16 cellular contexts compared by ENCODE assay signal in genomic region chr13:101527130-101527529, GRCh38.
DNase-seq lines count a peak whose midpoint lies in the region; ATAC-seq, FAIRE-seq and TF ChIP-seq lines count a peak whose summit lies in the region.
"Had no signal": no experiment of that assay in that cellular context is flagged by ENCODE, and none has a peak within 500 bp of the region (broad histone marks: within the 10 kb centered on the region; RNA-seq: fewer than 3 reads in every experiment).

No MANE protein-coding gene starts in this region.

- no peak overlapping the region for H3K4me2 ChIP-seq in IMR-90 (ENCODE audit: low read depth, low read length)
- no peak overlapping the region for H3K4me2 ChIP-seq in keratinocyte (ENCODE audit: control insufficient read depth, extremely low read depth, insufficient read depth, low read depth, low read length)
- H3K4me2 ChIP-seq: GM23338 had no signal

- H3K27ac ChIP-seq in IMR-90 (ENCODE audit: insufficient read depth, low read length) (no peak overlapping the region), brain microvascular endothelial cell (no peak overlapping the region), keratinocyte (ENCODE audit: control insufficient read depth, insufficient read depth, low read length) (no peak overlapping the region)
- H3K27ac ChIP-seq: C4-2B had no signal

- H2BK20ac ChIP-seq in IMR-90 (ENCODE audit: low read depth, low read length): no peak overlapping the region

- H3K9me3 ChIP-seq in IMR-90 (ENCODE audit: control insufficient read depth, insufficient read depth, low read length) (no peaks in the 10 kb centered on the region), keratinocyte (ENCODE audit: control insufficient read depth, low read depth, low read length) (no peaks in the 10 kb centered on the region)

- H3K4me1 Mint-ChIP-seq in MCF 10A (ENCODE audit: insufficient read depth, unreplicated experiment): peaks cover 10% of the 10 kb centered on the region
- H3K4me1 Mint-ChIP-seq in activated T-helper 1 cell treated with anti-CD3 and anti-CD28 coated beads, Interleukin-12 subunit alpha, Interleukin-12 subunit beta, Interleukin-2, Interleukin-4 antibody, amounts not matched to agents 30 ng/mL and 10 ng/mL and 1 ng/mL, durations not matched to agents 14 hours and 24 hours and 36 hours (ENCODE audit: low read depth): no peaks in the 10 kb centered on the region
- H3K4me1 Mint-ChIP-seq: B cell, GM23338, H9 had no signal

- peak; percentile 65 for DNase-seq in EL
- DNase-seq in IMR-90: peak; percentile 36
- peak; percentile 13 for DNase-seq in brain microvascular endothelial cell
- no peak for DNase-seq in keratinocyte (ENCODE audit: low read depth, low spot score)
- DNase-seq in MCF 10A (ENCODE audit: unreplicated experiment): no peak
- no peak for DNase-seq in C1 segment of cervical spinal cord (lab: John Stamatoyannopoulos, UW)
- no peak for DNase-seq in amygdala (lab: John Stamatoyannopoulos, UW)
- DNase-seq in activated T-helper 1 cell treated with anti-CD3 and anti-CD28 coated beads, Interleukin-12 subunit alpha, Interleukin-12 subunit beta, Interleukin-2, Interleukin-4 antibody, amounts not matched to agents 30 ng/mL and 10 ng/mL and 1 ng/mL, durations not matched to agents 14 hours and 24 hours and 36 hours (ENCODE audit: low spot score): no peak
- DNase-seq: CD4-positive, alpha-beta memory T cell; DMS153; DMS79 treated with DMSO at 0.1 percent for 48 hours; H9 had no signal

- no peaks in the 10 kb centered on the region for H3K36me3 ChIP-seq in IMR-90 (ENCODE audit: control insufficient read depth, insufficient read depth, low read length)
- no peaks in the 10 kb centered on the region for H3K36me3 ChIP-seq in brain microvascular endothelial cell (replicated peaks)
- no peaks in the 10 kb centered on the region for H3K36me3 ChIP-seq in keratinocyte (ENCODE audit: control insufficient read depth in 2 of 2, extremely low read depth in 1 of 2, insufficient read depth in 2 of 2, low read length in 2 of 2)

- H3K4ac ChIP-seq in IMR-90 (ENCODE audit: low read depth, low read length): no peak overlapping the region

- no peaks in the 10 kb centered on the region for H3K9me3 Mint-ChIP-seq in MCF 10A (ENCODE audit: unreplicated experiment)
- H3K9me3 Mint-ChIP-seq in activated T-helper 1 cell treated with anti-CD3 and anti-CD28 coated beads, Interleukin-12 subunit alpha, Interleukin-12 subunit beta, Interleukin-2, Interleukin-4 antibody, amounts not matched to agents 30 ng/mL and 10 ng/mL and 1 ng/mL, durations not matched to agents 14 hours and 24 hours and 36 hours: no peaks in the 10 kb centered on the region
- H3K9me3 Mint-ChIP-seq: GM23338, H9 had no signal

- no peak overlapping the region for H3K56ac ChIP-seq in IMR-90 (ENCODE audit: extremely low read depth, insufficient read depth, low read length)

- no peak overlapping the region for H3K27ac Mint-ChIP-seq in MCF 10A (ENCODE audit: low read depth, unreplicated experiment)
- H3K27ac Mint-ChIP-seq in activated T-helper 1 cell treated with anti-CD3 and anti-CD28 coated beads, Interleukin-12 subunit alpha, Interleukin-12 subunit beta, Interleukin-2, Interleukin-4 antibody, amounts not matched to agents 30 ng/mL and 10 ng/mL and 1 ng/mL, durations not matched to agents 14 hours and 24 hours and 36 hours: no peak overlapping the region
- H3K27ac Mint-ChIP-seq: B cell; CD4-positive, alpha-beta memory T cell; GM23338; H9 had no signal

- H3K4me3 Mint-ChIP-seq in MCF 10A (ENCODE audit: unreplicated experiment): no peak overlapping the region
- H3K4me3 Mint-ChIP-seq in activated T-helper 1 cell treated with anti-CD3 and anti-CD28 coated beads, Interleukin-12 subunit alpha, Interleukin-12 subunit beta, Interleukin-2, Interleukin-4 antibody, amounts not matched to agents 30 ng/mL and 10 ng/mL and 1 ng/mL, durations not matched to agents 14 hours and 24 hours and 36 hours: no peak overlapping the region
- H3K4me3 Mint-ChIP-seq: B cell; CD4-positive, alpha-beta memory T cell; GM23338; H9 had no signal

- H3K9me1 ChIP-seq in IMR-90 (ENCODE audit: insufficient read depth, low read length): peaks cover 3% of the 10 kb centered on the region
- H3K9me1 ChIP-seq in keratinocyte (ENCODE audit: control insufficient read depth, extremely low read depth, insufficient read depth, low read length): no peaks in the 10 kb centered on the region

- H3K79me1 ChIP-seq in IMR-90 (ENCODE audit: low read depth in 1 of 2, low read length in 2 of 2): no peaks in the 10 kb centered on the region; a peak in 1 of 4 replicates

- CTCF ChIA-PET in IMR-90 (lab: Yijun Ruan, JAX) (no interaction called here), MCF 10A (lab: Yijun Ruan, JAX) (interaction anchor here (1.0 kb wide), 1 partner anchor 11 kb away, joined by 4 read pairs; no protein-coding TSS in a partner anchor)

- H4K8ac ChIP-seq in IMR-90 (ENCODE audit: low read depth in 2 of 2, low read length in 2 of 2): no peak overlapping the region

- no peak for ATAC-seq in IMR-90 (ENCODE audit: low read depth)
- ATAC-seq: GM23338, HepG2 had no signal

- no peak overlapping the region for H3K23ac ChIP-seq in IMR-90 (ENCODE audit: low read depth, low read length)

- H3K79me2 ChIP-seq in keratinocyte (ENCODE audit: control insufficient read depth, insufficient read depth, low read length): no peaks in the 10 kb centered on the region

- H4K5ac ChIP-seq in IMR-90 (ENCODE audit: low read depth, low read length): no peak overlapping the region

- TF ChIP-seq RAD21 in IMR-90 (IDR thresholded peaks at IDR 0.05; ENCODE audit: low read length): no peak

- H4K91ac ChIP-seq in IMR-90 (ENCODE audit: insufficient read depth, low read depth, low read length): no peak overlapping the region

- no peaks in the 10 kb centered on the region for H3K36me3 Mint-ChIP-seq in MCF 10A (ENCODE audit: insufficient read depth, unreplicated experiment)
- no peaks in the 10 kb centered on the region for H3K36me3 Mint-ChIP-seq in activated T-helper 1 cell treated with anti-CD3 and anti-CD28 coated beads, Interleukin-12 subunit alpha, Interleukin-12 subunit beta, Interleukin-2, Interleukin-4 antibody, amounts not matched to agents 30 ng/mL and 10 ng/mL and 1 ng/mL, durations not matched to agents 14 hours and 24 hours and 36 hours (ENCODE audit: low read depth)
- H3K36me3 Mint-ChIP-seq: CD4-positive, alpha-beta memory T cell had no signal

- no peak overlapping the region for H3K18ac ChIP-seq in IMR-90 (ENCODE audit: low read depth, low read length)

- peak; percentile 75 for FAIRE-seq in keratinocyte (lab: Jason Lieb, UNC)
- FAIRE-seq: HepG2 had no signal

- no TSS peak for BruUV-seq in IMR-90 (replicated peaks; lab: Mats Ljungman, UMichigan)
- BruUV-seq in MCF 10A (replicated peaks; lab: Mats Ljungman, UMichigan): no TSS peak

- H2BK120ac ChIP-seq in IMR-90 (ENCODE audit: low read depth, low read length): no peak overlapping the region

- H2AK5ac ChIP-seq in IMR-90 (ENCODE audit: low read depth, low read length): no peak overlapping the region

- no peak overlapping the region for H2BK5ac ChIP-seq in IMR-90 (ENCODE audit: low read depth, low read length, poor library complexity, severe bottlenecking)

- no peak overlapping the region for H3K9ac ChIP-seq in IMR-90 (ENCODE audit: low read depth, low read length)
- H3K9ac ChIP-seq in keratinocyte (ENCODE audit: control insufficient read depth, extremely low read depth, insufficient read depth, low read length): no peak overlapping the region

- no peaks in the 10 kb centered on the region for H3K27me3 ChIP-seq in IMR-90 (ENCODE audit: control insufficient read depth, insufficient read depth, low read length)
- H3K27me3 ChIP-seq in brain microvascular endothelial cell (replicated peaks): no peaks in the 10 kb centered on the region
- no peaks in the 10 kb centered on the region for H3K27me3 ChIP-seq in keratinocyte (ENCODE audit: control insufficient read depth, extremely low read depth, insufficient read depth, low read length)

- dilution Hi-C loops in IMR-90 (cut with HindIII; ENCODE audit: low sequenced_read_pairs, unreplicated experiment): no loop called here
- dilution Hi-C loops in keratinocyte (cut with MboI; ENCODE audit: extremely low pct_ligation_motif_present, low sequenced_read_pairs): no loop called here

- H3K4me1 ChIP-seq in IMR-90 (ENCODE audit: control insufficient read depth, insufficient read depth, low read length) (peaks cover 2% of the 10 kb centered on the region; the same call in 1 of the 2 replicates), keratinocyte (ENCODE audit: control insufficient read depth, extremely low read depth, insufficient read depth, low read length) (no peaks in the 10 kb centered on the region)

- intact Hi-C loops in IMR-90 (cut with micrococcal nuclease): no loop called here
- intact Hi-C loops in MCF 10A (cut with micrococcal nuclease): no loop called here
- intact Hi-C loops in activated T-helper 1 cell treated with anti-CD3 and anti-CD28 coated beads, Interleukin-12 subunit alpha, Interleukin-12 subunit beta, Interleukin-2, Interleukin-4 antibody, amounts not matched to agents 30 ng/mL and 10 ng/mL and 1 ng/mL, durations not matched to agents 14 hours and 24 hours and 36 hours (cut with micrococcal nuclease): no loop called here

- no peaks in the 10 kb centered on the region for H3K27me3 Mint-ChIP-seq in MCF 10A (ENCODE audit: insufficient read depth, unreplicated experiment)
- peaks cover 6% of the 10 kb centered on the region for H3K27me3 Mint-ChIP-seq in activated T-helper 1 cell treated with anti-CD3 and anti-CD28 coated beads, Interleukin-12 subunit alpha, Interleukin-12 subunit beta, Interleukin-2, Interleukin-4 antibody, amounts not matched to agents 30 ng/mL and 10 ng/mL and 1 ng/mL, durations not matched to agents 14 hours and 24 hours and 36 hours (ENCODE audit: insufficient read depth)
- H3K27me3 Mint-ChIP-seq: B cell had no signal

- no peak overlapping the region for H3K14ac ChIP-seq in IMR-90 (replicated peaks; ENCODE audit: low read depth, low read length)

- H2AK9ac ChIP-seq in IMR-90 (replicated peaks; ENCODE audit: low read depth, low read length, poor library complexity): no peak overlapping the region

- TF ChIP-seq POLR2A in IMR-90 (IDR thresholded peaks at IDR 0.05; ENCODE audit: low read depth, low read length): no peak

- no peak overlapping the region for H3K4me3 ChIP-seq in IMR-90 (ENCODE audit: insufficient read depth, low read depth, low read length)
- no peak overlapping the region for H3K4me3 ChIP-seq in brain microvascular endothelial cell (ENCODE audit: low read depth, low read length)
- H3K4me3 ChIP-seq in keratinocyte (ENCODE audit: control insufficient read depth in 2 of 3, extremely low read depth in 1 of 3, insufficient read depth in 2 of 3, low read depth in 1 of 3, low read length in 3 of 3): no peak overlapping the region
- H3K4me3 ChIP-seq: GM23338 had no signal

- no peak for TF ChIP-seq CTCF in IMR-90 (conservative IDR thresholded peaks at IDR 0.05; ENCODE audit: low read depth, low read length)
- TF ChIP-seq CTCF in brain microvascular endothelial cell (IDR thresholded peaks at IDR 0.05; ENCODE audit: low read depth, low read length, missing control alignments): no peak
- TF ChIP-seq CTCF in keratinocyte (optimal IDR thresholded peaks at IDR 0.05 in 1 of 3, IDR thresholded peaks at IDR 0.05 in 1 of 3, conservative IDR thresholded peaks at IDR 0.05 in 1 of 3; ENCODE audit: extremely low read depth in 1 of 3, insufficient read depth in 2 of 3, low read length in 3 of 3): no peak
- no peak for TF ChIP-seq CTCF in MCF 10A (IDR thresholded peaks at IDR 0.05; ENCODE audit: unreplicated experiment)

- H4K20me1 ChIP-seq in IMR-90 (ENCODE audit: insufficient read depth, low read length): no peaks in the 10 kb centered on the region
- H4K20me1 ChIP-seq in keratinocyte (ENCODE audit: control insufficient read depth, extremely low read depth, insufficient read depth, low read length): no peaks in the 10 kb centered on the region

- no peak overlapping the region for H2BK15ac ChIP-seq in IMR-90 (ENCODE audit: low read depth, low read length)

- H2AFZ ChIP-seq in IMR-90 (replicated peaks; ENCODE audit: low read length, poor library complexity) (no peak overlapping the region), keratinocyte (ENCODE audit: control insufficient read depth, low read length) (no peak overlapping the region)
- H2AFZ ChIP-seq: GM23338 had no signal

- in situ Hi-C loops in IMR-90 (cut with MboI; ENCODE audit: low sequenced_read_pairs): no loop called here
- in situ Hi-C loops in brain microvascular endothelial cell (cut with HindIII; ENCODE audit: low pct_ligation_motif_present, low sequenced_read_pairs): no loop called here

- POLR2A ChIA-PET in IMR-90 (lab: Charles Lee; ENCODE audit: unreplicated experiment) (no interaction called here), MCF 10A (lab: Yijun Ruan, JAX) (interaction anchor here (0.5 kb wide), 1 partner anchor 691 kb away, joined by 3 read pairs; no protein-coding TSS in a partner anchor)

Comparison
In these comparisons a context has a peak if more than half of its experiments do, and no peak if none do; other contexts are left out.
1. DNase-seq: peak in EL (single experiment), IMR-90 (single experiment) and brain microvascular endothelial cell (single experiment); none in keratinocyte (single experiment), MCF 10A (single experiment), C1 segment of cervical spinal cord (0 of 14), amygdala (0 of 56) and activated T-helper 1 cell treated with anti-CD3 and anti-CD28 coated beads, Interleukin-12 subunit alpha, Interleukin-12 subunit beta, Interleukin-2, Interleukin-4 antibody, amounts not matched to agents 30 ng/mL and 10 ng/mL and 1 ng/mL, durations not matched to agents 14 hours and 24 hours and 36 hours (single experiment).